1 cellular context compared by ENCODE assay signal in genomic region chr1:203861379-203862184, GRCh38.
A peak's percentile ranks its signal among the peaks of the same experiment; 100 is the strongest.
TF ChIP-seq lines count a peak whose summit lies in the region.

Gene SNRPE, plus strand, starts transcription at chr1:203861599. Its CDS starts 61 bp downstream, at chr1:203861660.

TF ChIP-seq in HEK293, 187 proteins besides CTCF, POLR2A, EP300 and RAD21 (continued from another document):
- no peak for TF ChIP-seq ZBTB1 (tag by site-specific recombination; IDR thresholded peaks at IDR 0.05)
- peak; percentile 93 for TF ChIP-seq KLF17 (tag by site-specific recombination; IDR thresholded peaks at IDR 0.05)
- no peak for TF ChIP-seq ZNF121 (tag by site-specific recombination; IDR thresholded peaks at IDR 0.05)
- TF ChIP-seq ZNF76 (tag by site-specific recombination; IDR thresholded peaks at IDR 0.05; ENCODE audit: borderline replicate concordance, low read depth) = peak; percentile 97
- TF ChIP-seq PRDM1 (tag by site-specific recombination; IDR thresholded peaks at IDR 0.05) = 0 out of 2 replicates have a peak, but pooled peaks have one; percentile 9
- TF ChIP-seq PBX3 (CRISPR knock-in tag; IDR thresholded peaks at IDR 0.05) = peak; percentile 78
- TF ChIP-seq PRDM10 (tag by site-specific recombination; IDR thresholded peaks at IDR 0.05) = peak; percentile 61
- no peak for TF ChIP-seq ZNF202 (tag by site-specific recombination; IDR thresholded peaks at IDR 0.05; ENCODE audit: borderline replicate concordance)
- no peak for TF ChIP-seq ZNF560 (tag by site-specific recombination; IDR thresholded peaks at IDR 0.05; ENCODE audit: borderline replicate concordance)
- no peak for TF ChIP-seq PRDM4 (tag by site-specific recombination; IDR thresholded peaks at IDR 0.05)
- TF ChIP-seq OSR2 (tag by site-specific recombination; IDR thresholded peaks at IDR 0.05) = no peak
- peak; percentile 71 for TF ChIP-seq EGR2 (tag by site-specific recombination; IDR thresholded peaks at IDR 0.05; ENCODE audit: low read depth)
- TF ChIP-seq ZNF10 (tag by site-specific recombination; IDR thresholded peaks at IDR 0.05) = no peak
- TF ChIP-seq REST (tag by site-specific recombination; IDR thresholded peaks at IDR 0.05) = 0 out of 2 replicates have a peak, but pooled peaks have one; percentile 48
- TF ChIP-seq ZNF157 (tag by site-specific recombination; IDR thresholded peaks at IDR 0.05) = peak; percentile 32; the same call in 1 of the 2 replicates
- TF ChIP-seq ZNF211 (tag by site-specific recombination; IDR thresholded peaks at IDR 0.05; ENCODE audit: low read depth) = no peak
- TF ChIP-seq ZNF791 (tag by site-specific recombination; IDR thresholded peaks at IDR 0.05) = no peak
- no peak for TF ChIP-seq ZNF555 (tag by site-specific recombination; conservative IDR thresholded peaks at IDR 0.05)
- TF ChIP-seq ZSCAN30 (tag by site-specific recombination; IDR thresholded peaks at IDR 0.05) = peak; percentile 80
- 0 out of 2 replicates have a peak, but pooled peaks have one; percentile 49 for TF ChIP-seq ZSCAN4 (tag by site-specific recombination; IDR thresholded peaks at IDR 0.05)
- no peak for TF ChIP-seq ZNF175 (tag by site-specific recombination; IDR thresholded peaks at IDR 0.05)
- no peak for TF ChIP-seq ZNF223 (tag by site-specific recombination; IDR thresholded peaks at IDR 0.05)
- no peak for TF ChIP-seq ZNF155 (tag by site-specific recombination; IDR thresholded peaks at IDR 0.05)
- no peak for TF ChIP-seq ZNF48 (tag by site-specific recombination; IDR thresholded peaks at IDR 0.05)
- no peak for TF ChIP-seq ZNF239 (tag by site-specific recombination; IDR thresholded peaks at IDR 0.05)
- no peak for TF ChIP-seq ZNF704 (tag by site-specific recombination; IDR thresholded peaks at IDR 0.05)
- TF ChIP-seq ZBTB44 (tag by site-specific recombination; IDR thresholded peaks at IDR 0.05) = peak; percentile 81; the same call in 1 of the 2 replicates
- peak; percentile 52; the same call in 1 of the 2 replicates for TF ChIP-seq TRIM28 (IDR thresholded peaks at IDR 0.05; ENCODE audit: borderline replicate concordance, low read length)
- TF ChIP-seq SCRT1 (tag by site-specific recombination; IDR thresholded peaks at IDR 0.05; ENCODE audit: borderline replicate concordance) = no peak
- TF ChIP-seq FEZF1 (tag by site-specific recombination; IDR thresholded peaks at IDR 0.05) = peak; percentile 21; the same call in 1 of the 2 replicates
- no peak for TF ChIP-seq ZNF426 (tag by site-specific recombination; IDR thresholded peaks at IDR 0.05)
- TF ChIP-seq ZNF274 (IDR thresholded peaks at IDR 0.05; ENCODE audit: low read length) = no peak
- TF ChIP-seq ZNF274 (tag by site-specific recombination; IDR thresholded peaks at IDR 0.05; ENCODE audit: borderline replicate concordance) = no peak; the same call in 1 of the 2 replicates
- TF ChIP-seq REPIN1 (tag by site-specific recombination; IDR thresholded peaks at IDR 0.05; ENCODE audit: low read depth) = peak; percentile 58; the same call in 1 of the 2 replicates
- TF ChIP-seq ZBTB10 (tag by site-specific recombination; IDR thresholded peaks at IDR 0.05) = peak; percentile 35
